ENCODE assay signal across 1 cellular context in the genomic region with DNA sequence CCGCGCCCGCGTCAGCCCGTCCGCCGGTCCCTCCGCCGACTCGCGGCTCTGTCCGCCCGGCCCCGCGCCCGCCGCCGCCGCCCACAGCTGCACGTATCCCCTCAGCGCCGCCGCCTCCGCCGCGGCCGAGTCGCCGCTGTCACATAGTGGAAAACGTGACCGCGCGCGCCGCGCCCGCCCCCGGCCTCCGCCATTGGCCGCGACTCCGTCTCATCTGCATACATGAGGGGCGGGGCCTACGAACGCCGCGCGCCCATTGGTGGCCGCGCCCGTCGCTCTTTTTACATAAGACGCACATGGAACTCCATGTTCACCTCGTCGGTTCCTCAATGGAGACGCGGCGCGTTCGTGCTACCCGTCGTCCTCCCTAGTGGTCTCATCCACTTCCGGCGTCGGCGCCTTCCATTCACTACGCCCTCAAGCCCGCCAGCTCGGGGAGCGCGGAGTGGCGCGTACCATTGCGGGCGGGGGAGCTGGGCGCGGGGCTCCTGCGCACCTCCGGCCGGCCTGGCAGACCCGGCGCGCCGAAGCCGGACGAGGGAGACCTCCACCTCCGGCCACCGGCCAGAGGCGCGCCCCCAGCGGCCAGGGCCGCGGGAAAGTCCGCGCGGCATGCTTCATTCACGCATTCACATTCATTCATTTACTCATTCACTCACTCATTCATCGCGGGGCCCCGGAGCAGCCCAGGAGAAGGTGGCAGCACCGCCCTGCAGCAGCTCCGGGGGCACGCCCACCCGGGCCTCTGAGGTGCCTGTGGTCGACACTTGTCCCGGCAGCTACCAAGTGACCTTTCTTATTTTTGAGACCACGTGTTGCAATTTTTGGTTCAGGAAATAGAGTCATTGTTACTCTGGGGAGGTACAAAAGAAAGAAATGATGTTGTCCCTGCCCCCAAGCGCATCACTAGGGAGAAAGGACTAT.
TF ChIP-seq lines count a peak whose summit lies in the region.

No MANE protein-coding gene starts in this region.

TF ChIP-seq in GM12878, 131 proteins besides CTCF, POLR2A, EP300 and RAD21 (continued from another document and continues in another):
- TF ChIP-seq, protein P1, sequence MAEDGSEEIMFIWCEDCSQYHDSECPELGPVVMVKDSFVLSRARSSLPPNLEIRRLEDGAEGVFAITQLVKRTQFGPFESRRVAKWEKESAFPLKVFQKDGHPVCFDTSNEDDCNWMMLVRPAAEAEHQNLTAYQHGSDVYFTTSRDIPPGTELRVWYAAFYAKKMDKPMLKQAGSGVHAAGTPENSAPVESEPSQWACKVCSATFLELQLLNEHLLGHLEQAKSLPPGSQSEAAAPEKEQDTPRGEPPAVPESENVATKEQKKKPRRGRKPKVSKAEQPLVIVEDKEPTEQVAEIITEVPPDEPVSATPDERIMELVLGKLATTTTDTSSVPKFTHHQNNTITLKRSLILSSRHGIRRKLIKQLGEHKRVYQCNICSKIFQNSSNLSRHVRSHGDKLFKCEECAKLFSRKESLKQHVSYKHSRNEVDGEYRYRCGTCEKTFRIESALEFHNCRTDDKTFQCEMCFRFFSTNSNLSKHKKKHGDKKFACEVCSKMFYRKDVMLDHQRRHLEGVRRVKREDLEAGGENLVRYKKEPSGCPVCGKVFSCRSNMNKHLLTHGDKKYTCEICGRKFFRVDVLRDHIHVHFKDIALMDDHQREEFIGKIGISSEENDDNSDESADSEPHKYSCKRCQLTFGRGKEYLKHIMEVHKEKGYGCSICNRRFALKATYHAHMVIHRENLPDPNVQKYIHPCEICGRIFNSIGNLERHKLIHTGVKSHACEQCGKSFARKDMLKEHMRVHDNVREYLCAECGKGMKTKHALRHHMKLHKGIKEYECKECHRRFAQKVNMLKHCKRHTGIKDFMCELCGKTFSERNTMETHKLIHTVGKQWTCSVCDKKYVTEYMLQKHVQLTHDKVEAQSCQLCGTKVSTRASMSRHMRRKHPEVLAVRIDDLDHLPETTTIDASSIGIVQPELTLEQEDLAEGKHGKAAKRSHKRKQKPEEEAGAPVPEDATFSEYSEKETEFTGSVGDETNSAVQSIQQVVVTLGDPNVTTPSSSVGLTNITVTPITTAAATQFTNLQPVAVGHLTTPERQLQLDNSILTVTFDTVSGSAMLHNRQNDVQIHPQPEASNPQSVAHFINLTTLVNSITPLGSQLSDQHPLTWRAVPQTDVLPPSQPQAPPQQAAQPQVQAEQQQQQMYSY (CRISPR knock-in tag; IDR thresholded peaks at IDR 0.05), result no peak
- 0 out of 2 replicates have a peak, but pooled peaks have one; percentile 25 for TF ChIP-seq GABPA (IDR thresholded peaks at IDR 0.05; ENCODE audit: low read depth)
- TF ChIP-seq, protein P2, sequence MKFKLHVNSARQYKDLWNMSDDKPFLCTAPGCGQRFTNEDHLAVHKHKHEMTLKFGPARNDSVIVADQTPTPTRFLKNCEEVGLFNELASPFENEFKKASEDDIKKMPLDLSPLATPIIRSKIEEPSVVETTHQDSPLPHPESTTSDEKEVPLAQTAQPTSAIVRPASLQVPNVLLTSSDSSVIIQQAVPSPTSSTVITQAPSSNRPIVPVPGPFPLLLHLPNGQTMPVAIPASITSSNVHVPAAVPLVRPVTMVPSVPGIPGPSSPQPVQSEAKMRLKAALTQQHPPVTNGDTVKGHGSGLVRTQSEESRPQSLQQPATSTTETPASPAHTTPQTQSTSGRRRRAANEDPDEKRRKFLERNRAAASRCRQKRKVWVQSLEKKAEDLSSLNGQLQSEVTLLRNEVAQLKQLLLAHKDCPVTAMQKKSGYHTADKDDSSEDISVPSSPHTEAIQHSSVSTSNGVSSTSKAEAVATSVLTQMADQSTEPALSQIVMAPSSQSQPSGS (IDR thresholded peaks at IDR 0.05; ENCODE audit: low read length), result no peak
- TF ChIP-seq BHLHE40 (IDR thresholded peaks at IDR 0.05; ENCODE audit: borderline replicate concordance in 1 of 2, low read depth in 2 of 2, low read length in 1 of 2), result peak; percentile 99 to 100
- TF ChIP-seq, protein P3, sequence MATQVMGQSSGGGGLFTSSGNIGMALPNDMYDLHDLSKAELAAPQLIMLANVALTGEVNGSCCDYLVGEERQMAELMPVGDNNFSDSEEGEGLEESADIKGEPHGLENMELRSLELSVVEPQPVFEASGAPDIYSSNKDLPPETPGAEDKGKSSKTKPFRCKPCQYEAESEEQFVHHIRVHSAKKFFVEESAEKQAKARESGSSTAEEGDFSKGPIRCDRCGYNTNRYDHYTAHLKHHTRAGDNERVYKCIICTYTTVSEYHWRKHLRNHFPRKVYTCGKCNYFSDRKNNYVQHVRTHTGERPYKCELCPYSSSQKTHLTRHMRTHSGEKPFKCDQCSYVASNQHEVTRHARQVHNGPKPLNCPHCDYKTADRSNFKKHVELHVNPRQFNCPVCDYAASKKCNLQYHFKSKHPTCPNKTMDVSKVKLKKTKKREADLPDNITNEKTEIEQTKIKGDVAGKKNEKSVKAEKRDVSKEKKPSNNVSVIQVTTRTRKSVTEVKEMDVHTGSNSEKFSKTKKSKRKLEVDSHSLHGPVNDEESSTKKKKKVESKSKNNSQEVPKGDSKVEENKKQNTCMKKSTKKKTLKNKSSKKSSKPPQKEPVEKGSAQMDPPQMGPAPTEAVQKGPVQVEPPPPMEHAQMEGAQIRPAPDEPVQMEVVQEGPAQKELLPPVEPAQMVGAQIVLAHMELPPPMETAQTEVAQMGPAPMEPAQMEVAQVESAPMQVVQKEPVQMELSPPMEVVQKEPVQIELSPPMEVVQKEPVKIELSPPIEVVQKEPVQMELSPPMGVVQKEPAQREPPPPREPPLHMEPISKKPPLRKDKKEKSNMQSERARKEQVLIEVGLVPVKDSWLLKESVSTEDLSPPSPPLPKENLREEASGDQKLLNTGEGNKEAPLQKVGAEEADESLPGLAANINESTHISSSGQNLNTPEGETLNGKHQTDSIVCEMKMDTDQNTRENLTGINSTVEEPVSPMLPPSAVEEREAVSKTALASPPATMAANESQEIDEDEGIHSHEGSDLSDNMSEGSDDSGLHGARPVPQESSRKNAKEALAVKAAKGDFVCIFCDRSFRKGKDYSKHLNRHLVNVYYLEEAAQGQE (IDR thresholded peaks at IDR 0.05; ENCODE audit: low read depth, low read length), result no peak
- TF ChIP-seq, protein P4, sequence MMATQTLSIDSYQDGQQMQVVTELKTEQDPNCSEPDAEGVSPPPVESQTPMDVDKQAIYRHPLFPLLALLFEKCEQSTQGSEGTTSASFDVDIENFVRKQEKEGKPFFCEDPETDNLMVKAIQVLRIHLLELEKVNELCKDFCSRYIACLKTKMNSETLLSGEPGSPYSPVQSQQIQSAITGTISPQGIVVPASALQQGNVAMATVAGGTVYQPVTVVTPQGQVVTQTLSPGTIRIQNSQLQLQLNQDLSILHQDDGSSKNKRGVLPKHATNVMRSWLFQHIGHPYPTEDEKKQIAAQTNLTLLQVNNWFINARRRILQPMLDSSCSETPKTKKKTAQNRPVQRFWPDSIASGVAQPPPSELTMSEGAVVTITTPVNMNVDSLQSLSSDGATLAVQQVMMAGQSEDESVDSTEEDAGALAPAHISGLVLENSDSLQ (IDR thresholded peaks at IDR 0.05), result peak; percentile 99
- TF ChIP-seq ETV6 (conservative IDR thresholded peaks at IDR 0.05 in 1 of 2, IDR thresholded peaks at IDR 0.05 in 1 of 2; ENCODE audit: borderline replicate concordance in 1 of 2, low read depth in 1 of 2), result no peak
- peak; percentile 47 for TF ChIP-seq SMARCA5 (IDR thresholded peaks at IDR 0.05)
- peak; percentile 19; the same call in 1 of the 2 replicates for TF ChIP-seq ZNF217 (IDR thresholded peaks at IDR 0.05)
- peak; percentile 42 for TF ChIP-seq RB1 (IDR thresholded peaks at IDR 0.05; ENCODE audit: borderline replicate concordance)
- TF ChIP-seq POLR2AphosphoS5 (IDR thresholded peaks at IDR 0.05; ENCODE audit: low read length), result peak; percentile 74
- TF ChIP-seq, protein P5, sequence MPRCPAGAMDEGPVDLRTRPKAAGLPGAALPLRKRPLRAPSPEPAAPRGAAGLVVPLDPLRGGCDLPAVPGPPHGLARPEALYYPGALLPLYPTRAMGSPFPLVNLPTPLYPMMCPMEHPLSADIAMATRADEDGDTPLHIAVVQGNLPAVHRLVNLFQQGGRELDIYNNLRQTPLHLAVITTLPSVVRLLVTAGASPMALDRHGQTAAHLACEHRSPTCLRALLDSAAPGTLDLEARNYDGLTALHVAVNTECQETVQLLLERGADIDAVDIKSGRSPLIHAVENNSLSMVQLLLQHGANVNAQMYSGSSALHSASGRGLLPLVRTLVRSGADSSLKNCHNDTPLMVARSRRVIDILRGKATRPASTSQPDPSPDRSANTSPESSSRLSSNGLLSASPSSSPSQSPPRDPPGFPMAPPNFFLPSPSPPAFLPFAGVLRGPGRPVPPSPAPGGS (IDR thresholded peaks at IDR 0.05; ENCODE audit: borderline replicate concordance, insufficient read depth, low read depth, low read length, poor library complexity, severe bottlenecking), result no peak
- TF ChIP-seq EZH2 (IDR thresholded peaks at IDR 0.05; ENCODE audit: borderline replicate concordance, control insufficient read depth, low read depth, low read length), result no peak
- TF ChIP-seq, protein P6, sequence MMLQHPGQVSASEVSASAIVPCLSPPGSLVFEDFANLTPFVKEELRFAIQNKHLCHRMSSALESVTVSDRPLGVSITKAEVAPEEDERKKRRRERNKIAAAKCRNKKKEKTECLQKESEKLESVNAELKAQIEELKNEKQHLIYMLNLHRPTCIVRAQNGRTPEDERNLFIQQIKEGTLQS (IDR thresholded peaks at IDR 0.05; ENCODE audit: borderline replicate concordance, extremely low read depth, low read depth, low read length), result no peak
- TF ChIP-seq, protein P7, sequence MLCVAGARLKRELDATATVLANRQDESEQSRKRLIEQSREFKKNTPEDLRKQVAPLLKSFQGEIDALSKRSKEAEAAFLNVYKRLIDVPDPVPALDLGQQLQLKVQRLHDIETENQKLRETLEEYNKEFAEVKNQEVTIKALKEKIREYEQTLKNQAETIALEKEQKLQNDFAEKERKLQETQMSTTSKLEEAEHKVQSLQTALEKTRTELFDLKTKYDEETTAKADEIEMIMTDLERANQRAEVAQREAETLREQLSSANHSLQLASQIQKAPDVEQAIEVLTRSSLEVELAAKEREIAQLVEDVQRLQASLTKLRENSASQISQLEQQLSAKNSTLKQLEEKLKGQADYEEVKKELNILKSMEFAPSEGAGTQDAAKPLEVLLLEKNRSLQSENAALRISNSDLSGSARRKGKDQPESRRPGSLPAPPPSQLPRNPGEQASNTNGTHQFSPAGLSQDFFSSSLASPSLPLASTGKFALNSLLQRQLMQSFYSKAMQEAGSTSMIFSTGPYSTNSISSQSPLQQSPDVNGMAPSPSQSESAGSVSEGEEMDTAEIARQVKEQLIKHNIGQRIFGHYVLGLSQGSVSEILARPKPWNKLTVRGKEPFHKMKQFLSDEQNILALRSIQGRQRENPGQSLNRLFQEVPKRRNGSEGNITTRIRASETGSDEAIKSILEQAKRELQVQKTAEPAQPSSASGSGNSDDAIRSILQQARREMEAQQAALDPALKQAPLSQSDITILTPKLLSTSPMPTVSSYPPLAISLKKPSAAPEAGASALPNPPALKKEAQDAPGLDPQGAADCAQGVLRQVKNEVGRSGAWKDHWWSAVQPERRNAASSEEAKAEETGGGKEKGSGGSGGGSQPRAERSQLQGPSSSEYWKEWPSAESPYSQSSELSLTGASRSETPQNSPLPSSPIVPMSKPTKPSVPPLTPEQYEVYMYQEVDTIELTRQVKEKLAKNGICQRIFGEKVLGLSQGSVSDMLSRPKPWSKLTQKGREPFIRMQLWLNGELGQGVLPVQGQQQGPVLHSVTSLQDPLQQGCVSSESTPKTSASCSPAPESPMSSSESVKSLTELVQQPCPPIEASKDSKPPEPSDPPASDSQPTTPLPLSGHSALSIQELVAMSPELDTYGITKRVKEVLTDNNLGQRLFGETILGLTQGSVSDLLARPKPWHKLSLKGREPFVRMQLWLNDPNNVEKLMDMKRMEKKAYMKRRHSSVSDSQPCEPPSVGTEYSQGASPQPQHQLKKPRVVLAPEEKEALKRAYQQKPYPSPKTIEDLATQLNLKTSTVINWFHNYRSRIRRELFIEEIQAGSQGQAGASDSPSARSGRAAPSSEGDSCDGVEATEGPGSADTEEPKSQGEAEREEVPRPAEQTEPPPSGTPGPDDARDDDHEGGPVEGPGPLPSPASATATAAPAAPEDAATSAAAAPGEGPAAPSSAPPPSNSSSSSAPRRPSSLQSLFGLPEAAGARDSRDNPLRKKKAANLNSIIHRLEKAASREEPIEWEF (IDR thresholded peaks at IDR 0.05; ENCODE audit: insufficient replicate concordance, low read depth, low read length), result no peak
- TF ChIP-seq RUNX3 (IDR thresholded peaks at IDR 0.05; ENCODE audit: low read length), result no peak; the same call in none of the 2 replicates
- TF ChIP-seq CHD2 (IDR thresholded peaks at IDR 0.05; ENCODE audit: borderline replicate concordance, low read depth, low read length), result peak; percentile 84; the same call in 1 of the 2 replicates
- TF ChIP-seq NR2C1 (IDR thresholded peaks at IDR 0.05), result peak; percentile 20; the same call in 1 of the 2 replicates
- no peak for TF ChIP-seq HDAC2 (IDR thresholded peaks at IDR 0.05)
- TF ChIP-seq, protein P8, sequence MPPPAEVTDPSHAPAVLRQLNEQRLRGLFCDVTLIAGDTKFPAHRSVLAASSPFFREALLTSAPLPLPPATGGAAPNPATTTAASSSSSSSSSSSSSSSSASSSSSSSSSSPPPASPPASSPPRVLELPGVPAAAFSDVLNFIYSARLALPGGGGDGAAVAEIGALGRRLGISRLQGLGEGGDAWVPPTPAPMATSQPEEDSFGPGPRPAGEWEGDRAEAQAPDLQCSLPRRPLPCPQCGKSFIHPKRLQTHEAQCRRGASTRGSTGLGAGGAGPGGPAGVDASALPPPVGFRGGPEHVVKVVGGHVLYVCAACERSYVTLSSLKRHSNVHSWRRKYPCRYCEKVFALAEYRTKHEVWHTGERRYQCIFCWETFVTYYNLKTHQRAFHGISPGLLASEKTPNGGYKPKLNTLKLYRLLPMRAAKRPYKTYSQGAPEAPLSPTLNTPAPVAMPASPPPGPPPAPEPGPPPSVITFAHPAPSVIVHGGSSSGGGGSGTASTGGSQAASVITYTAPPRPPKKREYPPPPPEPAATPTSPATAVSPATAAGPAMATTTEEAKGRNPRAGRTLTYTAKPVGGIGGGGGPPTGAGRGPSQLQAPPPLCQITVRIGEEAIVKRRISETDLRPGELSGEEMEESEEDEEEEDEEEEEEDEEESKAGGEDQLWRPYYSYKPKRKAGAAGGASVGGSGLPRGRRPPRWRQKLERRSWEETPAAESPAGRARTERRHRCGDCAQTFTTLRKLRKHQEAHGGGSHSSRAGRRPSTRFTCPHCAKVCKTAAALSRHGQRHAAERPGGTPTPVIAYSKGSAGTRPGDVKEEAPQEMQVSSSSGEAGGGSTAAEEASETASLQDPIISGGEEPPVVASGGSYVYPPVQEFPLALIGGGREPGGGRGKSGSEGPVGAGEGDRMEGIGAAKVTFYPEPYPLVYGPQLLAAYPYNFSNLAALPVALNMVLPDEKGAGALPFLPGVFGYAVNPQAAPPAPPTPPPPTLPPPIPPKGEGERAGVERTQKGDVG (CRISPR knock-in tag; IDR thresholded peaks at IDR 0.05), result no peak
- TF ChIP-seq CBX3 (IDR thresholded peaks at IDR 0.05; ENCODE audit: borderline replicate concordance, low read depth), result no peak
- TF ChIP-seq LARP7 (IDR thresholded peaks at IDR 0.05), result peak; percentile 91
- TF ChIP-seq SRF (IDR thresholded peaks at IDR 0.05; ENCODE audit: low read depth in 2 of 2, low read length in 2 of 2), result 0 out of 4 replicates have a peak, but pooled peaks of 1 of the 2 experiments have one; percentile 9
- no peak for TF ChIP-seq SMAD1 (IDR thresholded peaks at IDR 0.05; ENCODE audit: low read depth, partially characterized antibody)
- TF ChIP-seq HCFC1 (IDR thresholded peaks at IDR 0.05; ENCODE audit: low read length), result no peak
- TF ChIP-seq, protein P9, sequence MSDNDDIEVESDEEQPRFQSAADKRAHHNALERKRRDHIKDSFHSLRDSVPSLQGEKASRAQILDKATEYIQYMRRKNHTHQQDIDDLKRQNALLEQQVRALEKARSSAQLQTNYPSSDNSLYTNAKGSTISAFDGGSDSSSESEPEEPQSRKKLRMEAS (IDR thresholded peaks at IDR 0.05; ENCODE audit: low read depth, low read length), result peak; percentile 59
- TF ChIP-seq WRNIP1 (IDR thresholded peaks at IDR 0.05; ENCODE audit: borderline replicate concordance, low read depth, low read length), result no peak
